8 cellular contexts compared by ENCODE assay signal in genomic region chr11:66100272-66101037, GRCh38. TPM values are rescaled to one million over a fixed set of nuclear protein-coding genes. Genes with fewer than 3 reads are reported as not detected.
DNase-seq lines count a peak whose midpoint lies in the region; ATAC-seq, FAIRE-seq and TF ChIP-seq lines count a peak whose summit lies in the region.

No MANE protein-coding gene starts in this region.

- H3K36me3 ChIP-seq in KOPT-K1 (ENCODE audit: insufficient read depth, low read length): no peaks in the 10 kb centered on the region

- peaks cover 24% of the 10 kb centered on the region for H3K4me1 Mint-ChIP-seq in brain
- H3K4me1 Mint-ChIP-seq in stimulated activated memory B cell treated with anti-CD40 and anti-IgM and Interleukin-4, amounts not matched to agents 10 μg/mL and 1 μg/mL and 100 μg/mL, for 72 hours: peaks cover 66% of the 10 kb centered on the region

- DNase-seq in T-helper 9 cell: peak; percentile 52
- peak; percentile 65 for DNase-seq in midbrain (lab: John Stamatoyannopoulos, UW)
- DNase-seq in D721Med (ENCODE audit: insufficient read length, low spot score): no peak
- no peak for DNase-seq in NCI-H82 treated with DMSO at 0.1 percent for 48 hours (lab: John Stamatoyannopoulos, UW; ENCODE audit: unreplicated experiment)

- FAIRE-seq in D721Med (lab: Jason Lieb, UNC): no peak

- H3K9me3 ChIP-seq in KOPT-K1 (ENCODE audit: insufficient read depth, low read length, poor library complexity, severe bottlenecking): no peaks in the 10 kb centered on the region

- no peaks in the 10 kb centered on the region for H3K9me3 Mint-ChIP-seq in brain
- no peaks in the 10 kb centered on the region for H3K9me3 Mint-ChIP-seq in stimulated activated memory B cell treated with anti-CD40 and anti-IgM and Interleukin-4, amounts not matched to agents 10 μg/mL and 1 μg/mL and 100 μg/mL, for 72 hours

- H3K36me3 Mint-ChIP-seq in brain: peaks cover 17% of the 10 kb centered on the region
- H3K36me3 Mint-ChIP-seq in stimulated activated memory B cell treated with anti-CD40 and anti-IgM and Interleukin-4, amounts not matched to agents 10 μg/mL and 1 μg/mL and 100 μg/mL, for 72 hours: peaks cover 4% of the 10 kb centered on the region

- peak overlapping the region; percentile 78 for H3K27ac ChIP-seq in KOPT-K1 (ENCODE audit: low read depth, low read length, poor library complexity, severe bottlenecking)

- H3K4me3 Mint-ChIP-seq in brain: peak overlapping the region in 2 of 5 experiments; percentile 18 to 59
- peak overlapping the region; percentile 65 for H3K4me3 Mint-ChIP-seq in stimulated activated memory B cell treated with anti-CD40 and anti-IgM and Interleukin-4, amounts not matched to agents 10 μg/mL and 1 μg/mL and 100 μg/mL, for 72 hours

- peak; percentile 60 for ATAC-seq in GM18907 (IDR thresholded peaks at IDR 0.05; ENCODE audit: unreplicated experiment)
- peak; percentile 95 for ATAC-seq in stimulated activated memory B cell treated with anti-CD40 and anti-IgM and Interleukin-4, amounts not matched to agents 10 μg/mL and 1 μg/mL and 100 μg/mL, for 72 hours

- no peak for TF ChIP-seq CTCF in brain (conservative IDR thresholded peaks at IDR 0.05)
- no peak for TF ChIP-seq CTCF in D721Med (IDR thresholded peaks at IDR 0.05; ENCODE audit: insufficient read depth, missing control alignments)

- no peaks in the 10 kb centered on the region for H3K27me3 Mint-ChIP-seq in brain
- no peaks in the 10 kb centered on the region for H3K27me3 Mint-ChIP-seq in stimulated activated memory B cell treated with anti-CD40 and anti-IgM and Interleukin-4, amounts not matched to agents 10 μg/mL and 1 μg/mL and 100 μg/mL, for 72 hours

- peak overlapping the region in 4 of 5 experiments; percentile 0 to 73 (median 64) for H3K27ac Mint-ChIP-seq in brain
- peak overlapping the region; percentile 78 for H3K27ac Mint-ChIP-seq in stimulated activated memory B cell treated with anti-CD40 and anti-IgM and Interleukin-4, amounts not matched to agents 10 μg/mL and 1 μg/mL and 100 μg/mL, for 72 hours

RNA-seq across cellular contexts. Expression of gene PACS1, which starts 30.4 kb away (rescaled TPM):
- 98.4 TPM for polyA plus RNA-seq in brain (ENCODE audit: insufficient read depth, low read depth, low replicate concordance)

RNA-seq across cellular contexts. Expression of gene SF3B2, which starts 48.3 kb away (rescaled TPM):
- polyA plus RNA-seq in brain (ENCODE audit: insufficient read depth, low read depth, low replicate concordance): 266 TPM

RNA-seq across cellular contexts. Expression of gene GAL3ST3, which starts 51.5 kb away (rescaled TPM):
- polyA plus RNA-seq in brain (ENCODE audit: insufficient read depth, low read depth, low replicate concordance): 3.7 TPM

Comparison
In these comparisons a context has a peak if more than half of its experiments do, and no peak if none do; other contexts are left out.
1. DNase-seq: peak in T-helper 9 cell (single experiment) and midbrain (single experiment); none in D721Med (single experiment) and NCI-H82 treated with DMSO at 0.1 percent for 48 hours (single experiment).